Comparison of ENCODE assay signal across 18 cellular contexts in genomic region chr12:72989458-72989947, GRCh38.
"Had no signal": no experiment of that assay in that cellular context is flagged by ENCODE, and none has a peak within 500 bp of the region (broad histone marks: within the 10 kb centered on the region; RNA-seq: fewer than 3 reads in every experiment).

No MANE protein-coding gene starts in this region.

- H3K4me1 Mint-ChIP-seq: naive thymus-derived CD8-positive, alpha-beta T cell had no signal

- ATAC-seq: heart left ventricle; left lung; mucosa of descending colon; naive thymus-derived CD8-positive, alpha-beta T cell; psoas muscle; sciatic nerve had no signal

- H3K27ac Mint-ChIP-seq: dendritic cell treated with granulocyte-macrophage colony-stimulating factor and Interleukin-4, amounts not matched to agents 40 ng/mL and 50 ng/mL, for 4 days; naive thymus-derived CD8-positive, alpha-beta T cell had no signal

- H3K27me3 Mint-ChIP-seq: dendritic cell treated with granulocyte-macrophage colony-stimulating factor and Interleukin-4, amounts not matched to agents 40 ng/mL and 50 ng/mL, for 4 days; naive thymus-derived CD8-positive, alpha-beta T cell had no signal

- DNase-seq: erythroblast; foreskin melanocyte; heart left ventricle; islet precursor cell; left lung; mucosa of descending colon; naive thymus-derived CD8-positive, alpha-beta T cell; psoas muscle; retina; stimulated activated CD4-positive, alpha-beta T cell treated with anti-CD3 and anti-CD28 coated beads, Interleukin-2, amount 100 ng/mL, for 24 hours; stimulated activated naive CD4-positive, alpha-beta T cell; stomach; substantia nigra; trophoblast cell had no signal

- H3K36me3 Mint-ChIP-seq: naive thymus-derived CD8-positive, alpha-beta T cell had no signal

- H3K36me3 ChIP-seq: heart left ventricle, left lung, neutrophil, stomach had no signal

- H3K27me3 ChIP-seq: heart left ventricle, left lung, neutrophil, stomach had no signal

- H3K27ac ChIP-seq: heart left ventricle, left lung, neutrophil, psoas muscle, stomach had no signal

- H3K9me3 ChIP-seq: left lung, neutrophil, psoas muscle, stomach had no signal

- H3K4me1 ChIP-seq: heart left ventricle, left lung, psoas muscle, stomach had no signal

- H3K4me3 Mint-ChIP-seq: dendritic cell treated with granulocyte-macrophage colony-stimulating factor and Interleukin-4, amounts not matched to agents 40 ng/mL and 50 ng/mL, for 4 days; naive thymus-derived CD8-positive, alpha-beta T cell had no signal

- H3K4me3 ChIP-seq: heart left ventricle, left lung, lung, mucosa of descending colon, psoas muscle, stomach had no signal
